ENCODE assay signal across 9 cellular contexts in the genomic region with DNA sequence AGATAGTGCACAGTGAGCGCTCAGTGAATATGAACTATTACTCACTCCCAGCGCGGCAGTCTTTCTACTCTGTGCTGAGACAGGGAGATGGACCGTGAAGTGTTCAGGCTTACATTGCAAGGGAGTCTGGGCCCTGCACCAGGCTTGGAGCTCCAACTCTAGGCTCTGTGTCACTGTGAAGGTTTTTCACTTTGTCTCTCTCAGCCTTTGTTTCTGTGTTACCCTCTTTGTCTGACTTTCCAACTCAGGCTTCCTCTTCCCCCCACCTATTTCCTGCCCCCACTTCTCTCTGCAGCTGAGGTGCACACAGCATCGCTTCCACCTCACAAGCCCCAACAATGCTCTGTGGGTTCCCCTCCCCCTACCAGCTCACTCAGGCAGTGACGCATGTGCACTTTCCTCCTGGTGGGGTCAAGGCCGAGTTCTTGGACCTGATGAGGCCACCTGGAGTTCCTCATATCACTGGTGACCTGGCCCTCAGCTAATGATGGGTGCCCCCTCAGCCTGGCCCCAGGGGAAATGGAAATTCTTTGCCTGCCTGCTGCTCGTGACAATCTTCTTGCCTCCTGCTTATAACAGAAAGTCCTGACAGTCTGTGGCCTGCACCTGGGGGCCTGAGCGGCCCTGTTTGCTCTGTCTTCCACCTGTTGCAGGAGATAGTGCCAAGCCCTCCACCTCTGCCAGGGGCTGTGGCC. TPM values are rescaled to one million over a fixed set of nuclear protein-coding genes. Genes with fewer than 3 reads are reported as not detected.
DNase-seq lines count a peak whose midpoint lies in the region; ATAC-seq lines count a peak whose summit lies in the region.
"Had no signal": no experiment of that assay in that cellular context is flagged by ENCODE, and none has a peak within 500 bp of the region (broad histone marks: within the 10 kb centered on the region; RNA-seq: fewer than 3 reads in every experiment).

No MANE protein-coding gene starts in this region.

- peak overlapping the region in 2 of 7 experiments; percentile 14 to 36 for H3K4me3 ChIP-seq in skin epidermis

- H3K27ac ChIP-seq in skin epidermis: peak overlapping the region; percentile 47 to 98 (median 77)
- H3K27ac ChIP-seq: 22Rv1 had no signal

- peak; percentile 35 for ATAC-seq in HG03565 (IDR thresholded peaks at IDR 0.05; ENCODE audit: unreplicated experiment)
- ATAC-seq in esophagus mucosa: peak; percentile 72

- DNase-seq in NCI-H1436 (lab: John Stamatoyannopoulos, UW): peak; percentile 2
- no peak for DNase-seq in NCI-H1436 treated with DMSO at 0.1 percent for 48 hours (lab: John Stamatoyannopoulos, UW)
- peak; percentile 48 to 76 for DNase-seq in activated CD4-positive, alpha-beta T cell treated with anti-CD3 and anti-CD28 coated beads, Interleukin-2, amount 50 U/mL, for 24 hours (ENCODE audit: low read depth in 1 of 2, low spot score in 1 of 2)
- DNase-seq in NCI-H1092 (lab: John Stamatoyannopoulos, UW): no peak
- DNase-seq in LoVo (ENCODE audit: low spot score): no peak

RNA-seq across cellular contexts. Expression of gene LCK, which starts 1.1 kb away (rescaled TPM):
- total RNA-seq in esophagus mucosa: 1.00 TPM

RNA-seq across cellular contexts. Expression of gene FAM167B, which starts 3.0 kb away (rescaled TPM):
- 1.5 TPM for total RNA-seq in esophagus mucosa

RNA-seq across cellular contexts. Expression of gene EIF3I, which starts 27.8 kb away (rescaled TPM):
- 175 TPM for total RNA-seq in esophagus mucosa

RNA-seq across cellular contexts. Expression of gene TMEM234, which starts 27.8 kb away (rescaled TPM):
- total RNA-seq in esophagus mucosa: 11.0 TPM

RNA-seq across cellular contexts. Expression of gene DCDC2B, which starts 41.1 kb away (rescaled TPM):
- not detected for total RNA-seq in esophagus mucosa

Comparison
In these comparisons a context has a peak if more than half of its experiments do, and no peak if none do; other contexts are left out.
1. DNase-seq: peak in NCI-H1436 (single experiment) and activated CD4-positive, alpha-beta T cell treated with anti-CD3 and anti-CD28 coated beads, Interleukin-2, amount 50 U/mL, for 24 hours (2 of 2); none in NCI-H1436 treated with DMSO at 0.1 percent for 48 hours (single experiment), NCI-H1092 (single experiment) and LoVo (single experiment).